16 cellular contexts compared by ENCODE assay signal in genomic region chr12:70660002-70660604, GRCh38. TPM values are rescaled to one million over a fixed set of nuclear protein-coding genes. Genes with fewer than 3 reads are reported as not detected.
"Had no signal": no experiment of that assay in that cellular context is flagged by ENCODE, and none has a peak within 500 bp of the region (broad histone marks: within the 10 kb centered on the region; RNA-seq: fewer than 3 reads in every experiment).

No MANE protein-coding gene starts in this region.

- H3K4me1 Mint-ChIP-seq: activated naive CD8-positive, alpha-beta T cell treated with anti-CD3 and anti-CD28 coated beads, Interleukin-2, amount 10 ng/mL, durations not matched to agents 7 days and 5 days had no signal

- H3K4me3 ChIP-seq: dorsolateral prefrontal cortex had no signal

- H3K9me3 Mint-ChIP-seq: activated naive CD8-positive, alpha-beta T cell treated with anti-CD3 and anti-CD28 coated beads, Interleukin-2, amount 10 ng/mL, durations not matched to agents 7 days and 5 days; type B pancreatic cell had no signal

- H3K9me3 ChIP-seq: heart right ventricle, neutrophil had no signal

- H3K27ac ChIP-seq: neutrophil, WERI-Rb-1 had no signal

- H3K27me3 ChIP-seq: dorsolateral prefrontal cortex, heart right ventricle, neutrophil had no signal

- DNase-seq: activated CD4-positive, alpha-beta T cell treated with anti-CD3 and anti-CD28 coated beads for 4 hours; activated CD8-positive, alpha-beta memory T cell treated with anti-CD3 and anti-CD28 coated beads, Interleukin-2, amount 50 U/mL, for 4 hours; activated naive CD8-positive, alpha-beta T cell treated with anti-CD3 and anti-CD28 coated beads, Interleukin-2, amount 10 ng/mL, durations not matched to agents 7 days and 5 days; anterior cingulate cortex; dorsolateral prefrontal cortex; islet precursor cell; left ventricle myocardium superior; naive B cell; posterior cingulate gyrus; stimulated activated CD4-positive, alpha-beta T cell treated with anti-CD3 and anti-CD28 coated beads, Interleukin-2, amount 100 ng/mL, for 24 hours; stimulated activated naive CD4-positive, alpha-beta T cell treated with Interleukin-2 at 50 U/mL for 16 hours; WERI-Rb-1 had no signal

- H3K36me3 ChIP-seq: neutrophil, WERI-Rb-1 had no signal

- H3K27ac Mint-ChIP-seq: activated CD8-positive, alpha-beta T cell treated with anti-CD3 and anti-CD28 coated beads for 36 hours; activated naive CD8-positive, alpha-beta T cell treated with anti-CD3 and anti-CD28 coated beads, Interleukin-2, amount 10 ng/mL, durations not matched to agents 7 days and 5 days had no signal

- H3K4me3 Mint-ChIP-seq: activated CD8-positive, alpha-beta T cell treated with anti-CD3 and anti-CD28 coated beads for 36 hours; activated naive CD8-positive, alpha-beta T cell treated with anti-CD3 and anti-CD28 coated beads, Interleukin-2, amount 10 ng/mL, durations not matched to agents 7 days and 5 days; type B pancreatic cell had no signal

- H3K36me3 Mint-ChIP-seq: activated naive CD8-positive, alpha-beta T cell treated with anti-CD3 and anti-CD28 coated beads, Interleukin-2, amount 10 ng/mL, durations not matched to agents 7 days and 5 days; naive B cell; type B pancreatic cell had no signal

- ATAC-seq: activated CD8-positive, alpha-beta T cell treated with anti-CD3 and anti-CD28 coated beads for 36 hours had no signal

RNA-seq across cellular contexts. Expression of gene PTPRB, which starts 22.9 kb away (rescaled TPM):
- total RNA-seq: activated CD8-positive, alpha-beta T cell treated with anti-CD3 and anti-CD28 coated beads for 36 hours; activated naive CD8-positive, alpha-beta T cell treated with anti-CD3 and anti-CD28 coated beads, Interleukin-2, amount 10 ng/mL, durations not matched to agents 7 days and 5 days had no signal
